In genomic region chr6:3392059-3392458, GRCh38 we compare ENCODE assay signal across 16 cellular contexts.
DNase-seq lines count a peak whose midpoint lies in the region; ATAC-seq and TF ChIP-seq lines count a peak whose summit lies in the region.
"Had no signal": no experiment of that assay in that cellular context is flagged by ENCODE, and none has a peak within 500 bp of the region (broad histone marks: within the 10 kb centered on the region; RNA-seq: fewer than 3 reads in every experiment).

No MANE protein-coding gene starts in this region.

- ATAC-seq in left ventricle myocardium superior (peak; percentile 14), left cardiac atrium (no peak), GM18505 (IDR thresholded peaks at IDR 0.05; ENCODE audit: unreplicated experiment) (no peak), mucosa of descending colon (no peak)

- H3K36me3 ChIP-seq in osteoblast (ENCODE audit: insufficient read depth, low read length) (no peaks in the 10 kb centered on the region), mucosa of descending colon (ENCODE audit: low read depth) (no peaks in the 10 kb centered on the region)
- H3K36me3 ChIP-seq: BE2C had no signal

- H3K9me3 ChIP-seq in osteoblast (ENCODE audit: low read depth, low read length) (no peaks in the 10 kb centered on the region), mucosa of descending colon (no peaks in the 10 kb centered on the region)
- H3K9me3 ChIP-seq: BE2C, Caco-2 had no signal

- H3K27ac ChIP-seq in dorsolateral prefrontal cortex (peak overlapping the region in 58 of 59 donors; percentile 1 to 99 (median 94)), osteoblast (ENCODE audit: low read depth, low read length) (peak overlapping the region; percentile 38)

- no peak for DNase-seq in left ventricle myocardium superior
- no peak for DNase-seq in left cardiac atrium
- DNase-seq in dorsolateral prefrontal cortex: no peak
- DNase-seq in osteoblast (ENCODE audit: insufficient read length, low spot score, missing footprints): no peak
- DNase-seq in amniotic stem cell (lab: John Stamatoyannopoulos, UW): no peak
- DNase-seq in mucosa of descending colon: no peak
- DNase-seq: BE2C; Caco-2; CD4-positive, alpha-beta T cell; GOT3; NCI-H1105 treated with DMSO at 0.1 percent for 48 hours; NCI-H1694 treated with DMSO at 0.1 percent for 48 hours; NCI-H748 treated with DMSO at 0.1 percent for 48 hours; NK-92 treated with Interleukin-12 subunit alpha and Interleukin-12 subunit beta, amount 100 ng/mL, for 24 hours; Right ventricle myocardium superior had no signal

- H3K27me3 ChIP-seq in dorsolateral prefrontal cortex (no peaks in the 10 kb centered on the region), osteoblast (ENCODE audit: insufficient read depth, low read length) (no peaks in the 10 kb centered on the region)
- H3K27me3 ChIP-seq: BE2C had no signal

- no peak for TF ChIP-seq CTCF in dorsolateral prefrontal cortex (IDR thresholded peaks at IDR 0.05 in 54 of 56, conservative IDR thresholded peaks at IDR 0.05 in 2 of 56; ENCODE audit: low read depth in 1 of 56, partially characterized antibody in 56 of 56)
- no peak for TF ChIP-seq CTCF in osteoblast (IDR thresholded peaks at IDR 0.05; ENCODE audit: extremely low read depth, low read depth, low read length)
- no peak for TF ChIP-seq CTCF in mucosa of descending colon (IDR thresholded peaks at IDR 0.05)

- H3K4me1 ChIP-seq in osteoblast (ENCODE audit: insufficient read depth, low read length) (peaks cover 33% of the 10 kb centered on the region), mucosa of descending colon (ENCODE audit: low read depth) (peaks cover 30% of the 10 kb centered on the region)
- H3K4me1 ChIP-seq: BE2C had no signal

- H3K4me3 ChIP-seq in dorsolateral prefrontal cortex: no peak overlapping the region
- H3K4me3 ChIP-seq in osteoblast (ENCODE audit: insufficient read depth, low read length): no peak overlapping the region
- H3K4me3 ChIP-seq in mucosa of descending colon: no peak overlapping the region

- H2AFZ ChIP-seq in osteoblast (ENCODE audit: low read length): no peak overlapping the region

- no peak for TF ChIP-seq POLR2A in GM18505 (IDR thresholded peaks at IDR 0.05; ENCODE audit: borderline replicate concordance, extremely low read depth, insufficient read depth, insufficient read length)

- peaks cover 2% of the 10 kb centered on the region for H3K79me2 ChIP-seq in osteoblast (ENCODE audit: insufficient read depth, low read length)

- H4K20me1 ChIP-seq in osteoblast (ENCODE audit: insufficient read depth, low read length): no peaks in the 10 kb centered on the region

- intact Hi-C loops in left ventricle myocardium superior (cut with micrococcal nuclease): no loop called here
- intact Hi-C loops in left cardiac atrium (cut with DNase I): no loop called here
- intact Hi-C loops in dorsolateral prefrontal cortex (cut with DNase I): no loop called here
- intact Hi-C loops in mucosa of descending colon (cut with DNase I, micrococcal nuclease): no loop called here

- H3K4me2 ChIP-seq in osteoblast (ENCODE audit: insufficient read depth, low read length): no peak overlapping the region
